In genomic region chr5:142363619-142363963, GRCh38 we compare ENCODE assay signal across 10 cellular contexts. TPM values are rescaled to one million over a fixed set of nuclear protein-coding genes. Genes with fewer than 3 reads are reported as not detected.
DNase-seq lines count a peak whose midpoint lies in the region; ATAC-seq and TF ChIP-seq lines count a peak whose summit lies in the region.
"Had no signal": no experiment of that assay in that cellular context is flagged by ENCODE, and none has a peak within 500 bp of the region (broad histone marks: within the 10 kb centered on the region; RNA-seq: fewer than 3 reads in every experiment).

No MANE protein-coding gene starts in this region.

- TF ChIP-seq CTCF in BE2C (IDR thresholded peaks at IDR 0.05; ENCODE audit: low read depth, low read length): no peak
- no peak for TF ChIP-seq CTCF in fibroblast of lung (conservative IDR thresholded peaks at IDR 0.05 in 1 of 2, IDR thresholded peaks at IDR 0.05 in 1 of 2; ENCODE audit: low read depth in 1 of 2, low read length in 2 of 2)

- DNase-seq in BE2C: no peak
- no peak for DNase-seq in fibroblast of lung (ENCODE audit: low read depth in 2 of 2)
- DNase-seq in trophoblast cell: no peak
- no peak for DNase-seq in activated CD4-positive, alpha-beta T cell treated with anti-CD3 and anti-CD28 coated beads, Interleukin-2, amount 50 U/mL, for 1 hour
- no peak for DNase-seq in activated CD4-positive, alpha-beta T cell treated with anti-CD3 and anti-CD28 coated beads, Interleukin-2, amount 50 U/mL, for 48 hours
- DNase-seq in occipital lobe (lab: John Stamatoyannopoulos, UW): no peak
- DNase-seq: C1 segment of cervical spinal cord, hippocampal formation had no signal

- no peak overlapping the region for H3K18ac ChIP-seq in trophoblast cell (ENCODE audit: low read length)

- no peak overlapping the region for H2AK5ac ChIP-seq in trophoblast cell (ENCODE audit: low read length)

- H4K8ac ChIP-seq in trophoblast cell (ENCODE audit: low read depth, low read length): no peak overlapping the region

- 95% methylated on average over 5 of the region's 5 CpGs for WGBS in HUES64
- WGBS in trophoblast cell (ENCODE audit: extremely low coverage, insufficient coverage, insufficient read length): no CpG with 5 or more reads among the region's 5 CpGs

- H3K23ac ChIP-seq in trophoblast cell (ENCODE audit: low read length): no peak overlapping the region

- H3K4ac ChIP-seq in trophoblast cell (ENCODE audit: low read depth, low read length): no peak overlapping the region

- H2BK120ac ChIP-seq in trophoblast cell (ENCODE audit: insufficient read depth, low read length, poor library complexity): no peak overlapping the region

- H2BK5ac ChIP-seq in trophoblast cell (ENCODE audit: low read depth, low read length, poor library complexity): no peak overlapping the region

- H2BK12ac ChIP-seq in trophoblast cell (ENCODE audit: low read length): peak overlapping the region; percentile 53

- peaks cover 8% of the 10 kb centered on the region for H3K79me1 ChIP-seq in trophoblast cell (ENCODE audit: low read length)

- ATAC-seq in HG03342 (IDR thresholded peaks at IDR 0.05; ENCODE audit: unreplicated experiment): no peak

- no peak overlapping the region for H3K14ac ChIP-seq in trophoblast cell (ENCODE audit: low read length)

- no peaks in the 10 kb centered on the region for H3K36me3 ChIP-seq in BE2C
- no peaks in the 10 kb centered on the region for H3K36me3 ChIP-seq in HUES64 (ENCODE audit: insufficient read depth, low read length)
- no peaks in the 10 kb centered on the region for H3K36me3 ChIP-seq in fibroblast of lung (ENCODE audit: control insufficient read depth, insufficient read depth, low read length)
- no peaks in the 10 kb centered on the region for H3K36me3 ChIP-seq in trophoblast cell (ENCODE audit: control insufficient read depth in 1 of 2, insufficient read depth in 2 of 2, low read length in 2 of 2)

- H3K4me2 ChIP-seq in fibroblast of lung (ENCODE audit: extremely low read depth, insufficient read depth, low read length): peak overlapping the region; percentile 25
- no peak overlapping the region for H3K4me2 ChIP-seq in trophoblast cell (ENCODE audit: low read length)

- H3K79me2 ChIP-seq in fibroblast of lung (ENCODE audit: control insufficient read depth, insufficient read depth, low read length) (peaks cover 2% of the 10 kb centered on the region), trophoblast cell (ENCODE audit: control insufficient read depth, insufficient read depth, low read length, poor library complexity) (no peaks in the 10 kb centered on the region)

- no peaks in the 10 kb centered on the region for H3K9me3 ChIP-seq in BE2C
- no peaks in the 10 kb centered on the region for H3K9me3 ChIP-seq in HUES64 (ENCODE audit: insufficient read depth, low read depth, low read length)
- no peaks in the 10 kb centered on the region for H3K9me3 ChIP-seq in fibroblast of lung (ENCODE audit: control insufficient read depth, insufficient read depth, low read depth, low read length)
- H3K9me3 ChIP-seq in trophoblast cell (ENCODE audit: insufficient read depth, low read depth, low read length): no peaks in the 10 kb centered on the region

- no peaks in the 10 kb centered on the region for H4K20me1 ChIP-seq in fibroblast of lung (ENCODE audit: control insufficient read depth, extremely low read depth, insufficient read depth, low read length)

- H3K27ac ChIP-seq in HUES64 (ENCODE audit: low read depth, low read length) (peak overlapping the region; percentile 85), fibroblast of lung (ENCODE audit: insufficient read depth, low read length) (peak overlapping the region; percentile 27), trophoblast cell (ENCODE audit: low read depth, low read length) (no peak overlapping the region)

- H3K27me3 ChIP-seq in BE2C (no peaks in the 10 kb centered on the region), HUES64 (ENCODE audit: insufficient read depth, low read length) (no peaks in the 10 kb centered on the region), fibroblast of lung (ENCODE audit: control insufficient read depth, insufficient read depth, low read length) (no peaks in the 10 kb centered on the region), trophoblast cell (ENCODE audit: insufficient read depth, low read length) (peaks cover 2% of the 10 kb centered on the region)

- H2AFZ ChIP-seq in fibroblast of lung (ENCODE audit: low read length) (no peak overlapping the region), trophoblast cell (ENCODE audit: insufficient read depth, low read length, poor library complexity) (no peak overlapping the region)

- H4K12ac ChIP-seq in trophoblast cell (ENCODE audit: low read depth, low read length): no peak overlapping the region

- H3K9ac ChIP-seq in HUES64 (ENCODE audit: low read depth, low read length): no peak overlapping the region
- no peak overlapping the region for H3K9ac ChIP-seq in fibroblast of lung (ENCODE audit: insufficient read depth, low read length)
- H3K9ac ChIP-seq in trophoblast cell (ENCODE audit: low read length): no peak overlapping the region

- no peak overlapping the region for H4K91ac ChIP-seq in trophoblast cell (ENCODE audit: low read depth, low read length)

- peak overlapping the region; percentile 55; the same call in 1 of the 2 replicates for H3K4me3 ChIP-seq in BE2C (ENCODE audit: low read depth, low read length)
- H3K4me3 ChIP-seq in HUES64 (ENCODE audit: low read length): no peak overlapping the region
- H3K4me3 ChIP-seq in fibroblast of lung (replicated peaks in 1 of 4; ENCODE audit: control extremely low read depth in 1 of 4, insufficient read depth in 1 of 4, low read depth in 3 of 4, low read length in 4 of 4): no peak overlapping the region
- H3K4me3 ChIP-seq in trophoblast cell (ENCODE audit: low read depth, low read length): no peak overlapping the region

- H3K4me1 ChIP-seq in BE2C (peaks cover 42% of the 10 kb centered on the region), HUES64 (ENCODE audit: insufficient read depth, low read length) (peaks cover 30% of the 10 kb centered on the region), fibroblast of lung (ENCODE audit: control insufficient read depth, extremely low read depth, insufficient read depth, low read length) (peaks cover 8% of the 10 kb centered on the region), trophoblast cell (ENCODE audit: control insufficient read depth in 1 of 2, insufficient read depth in 2 of 2, low read length in 2 of 2) (peaks cover 7 to 17% of the 10 kb centered on the region in 2 experiments)

RNA-seq across cellular contexts. Expression of gene SPRY4, which starts 38.8 kb away (rescaled TPM):
- polyA plus RNA-seq in BE2C (2012; ENCODE audit: insufficient read depth, insufficient read length, low read depth): 166 TPM
- polyA plus RNA-seq in HUES64 (2013, experiment 1 of 2): 64.4 TPM
- polyA plus RNA-seq in HUES64 (2013, experiment 2 of 2): 80.8 TPM
- 4.5 and 4.9 TPM in 2 replicates for total RNA-seq in fibroblast of lung
- 6.0 and 13.0 TPM in 2 replicates for polyA plus RNA-seq in fibroblast of lung
- 8.7 and 16.5 TPM in 2 replicates for polyA plus RNA-seq in fibroblast of lung (2012)
- polyA minus RNA-seq in fibroblast of lung (ENCODE audit: low replicate concordance): 33.3 and 95.6 TPM in 2 replicates
- polyA plus RNA-seq in trophoblast cell (2013): 39.3 and 41.0 TPM in 2 replicates
- total RNA-seq in occipital lobe: 3.3 TPM
